In genomic region chr13:110964229-110965037, GRCh38 we compare ENCODE assay signal across 10 cellular contexts. TPM values are rescaled to one million over a fixed set of nuclear protein-coding genes. Genes with fewer than 3 reads are reported as not detected.
DNase-seq lines count a peak whose midpoint lies in the region; ATAC-seq lines count a peak whose summit lies in the region.
"Had no signal": no experiment of that assay in that cellular context is flagged by ENCODE, and none has a peak within 500 bp of the region (broad histone marks: within the 10 kb centered on the region; RNA-seq: fewer than 3 reads in every experiment).

No MANE protein-coding gene starts in this region.

- DNase-seq in activated CD8-positive, alpha-beta memory T cell treated with anti-CD3 and anti-CD28 coated beads, Interleukin-2, amount 10 ng/mL, durations not matched to agents 7 days and 5 days: no peak
- no peak for DNase-seq in activated CD8-positive, alpha-beta memory T cell treated with anti-CD3 and anti-CD28 coated beads, Interleukin-2, amount 50 U/mL, for 4 hours
- no peak for DNase-seq in activated T-helper 2 cell treated with anti-CD3 and anti-CD28 coated beads, Interferon-gamma antibody, Interleukin-2, Interleukin-4, amounts not matched to agents 10 μg/mL and 5 μg/mL and 100 μg/mL, durations not matched to agents 14 hours and 24 hours and 36 hours (ENCODE audit: low spot score)
- DNase-seq in trophoblast cell (peak in 1 of 2 donors; percentile 50), NCI-H1048 (lab: John Stamatoyannopoulos, UW) (no peak), SIG-M5 (lab: John Stamatoyannopoulos, UW) (no peak), cerebellum (ENCODE audit: low spot score) (no peak)
- DNase-seq: left lung had no signal

- peaks cover 24% of the 10 kb centered on the region for H3K9me3 Mint-ChIP-seq in activated CD8-positive, alpha-beta memory T cell treated with anti-CD3 and anti-CD28 coated beads, Interleukin-2, amount 10 ng/mL, durations not matched to agents 7 days and 5 days (ENCODE audit: low read depth)
- peaks cover 83% of the 10 kb centered on the region for H3K9me3 Mint-ChIP-seq in activated T-helper 2 cell treated with anti-CD3 and anti-CD28 coated beads, Interferon-gamma antibody, Interleukin-2, Interleukin-4, amounts not matched to agents 10 μg/mL and 5 μg/mL and 100 μg/mL, durations not matched to agents 14 hours and 24 hours and 36 hours

- no peak overlapping the region for H3K9ac ChIP-seq in trophoblast cell (ENCODE audit: low read length)

- H3K27ac ChIP-seq in trophoblast cell (ENCODE audit: low read depth, low read length): no peak overlapping the region
- H3K27ac ChIP-seq: left lung had no signal

- no peak overlapping the region for H4K91ac ChIP-seq in trophoblast cell (ENCODE audit: low read depth, low read length)

- H2BK120ac ChIP-seq in trophoblast cell (ENCODE audit: insufficient read depth, low read length, poor library complexity): peak overlapping the region; percentile 23

- peaks cover 12% of the 10 kb centered on the region for H3K9me3 ChIP-seq in trophoblast cell (ENCODE audit: insufficient read depth, low read depth, low read length)

- H3K4me1 Mint-ChIP-seq in activated CD8-positive, alpha-beta memory T cell treated with anti-CD3 and anti-CD28 coated beads, Interleukin-2, amount 10 ng/mL, durations not matched to agents 7 days and 5 days: peaks cover 26% of the 10 kb centered on the region
- peaks cover 21% of the 10 kb centered on the region for H3K4me1 Mint-ChIP-seq in activated T-helper 2 cell treated with anti-CD3 and anti-CD28 coated beads, Interferon-gamma antibody, Interleukin-2, Interleukin-4, amounts not matched to agents 10 μg/mL and 5 μg/mL and 100 μg/mL, durations not matched to agents 14 hours and 24 hours and 36 hours (ENCODE audit: low read depth)

- no CpG with 5 or more reads among the region's 6 CpGs for WGBS in trophoblast cell (ENCODE audit: extremely low coverage, insufficient coverage, insufficient read length)

- no peak overlapping the region for H3K4ac ChIP-seq in trophoblast cell (ENCODE audit: low read depth, low read length)

- ATAC-seq in activated CD8-positive, alpha-beta memory T cell treated with anti-CD3 and anti-CD28 coated beads, Interleukin-2, amount 10 ng/mL, durations not matched to agents 7 days and 5 days: no peak
- ATAC-seq in HG03139 (IDR thresholded peaks at IDR 0.05; ENCODE audit: unreplicated experiment): peak; percentile 22

- H3K14ac ChIP-seq in trophoblast cell (ENCODE audit: low read length): no peak overlapping the region

- peaks cover 63% of the 10 kb centered on the region for H3K36me3 Mint-ChIP-seq in activated CD8-positive, alpha-beta memory T cell treated with anti-CD3 and anti-CD28 coated beads, Interleukin-2, amount 10 ng/mL, durations not matched to agents 7 days and 5 days
- H3K36me3 Mint-ChIP-seq in activated T-helper 2 cell treated with anti-CD3 and anti-CD28 coated beads, Interferon-gamma antibody, Interleukin-2, Interleukin-4, amounts not matched to agents 10 μg/mL and 5 μg/mL and 100 μg/mL, durations not matched to agents 14 hours and 24 hours and 36 hours (ENCODE audit: low read depth): peaks cover 53% of the 10 kb centered on the region

- CTCF ChIA-PET in activated CD8-positive, alpha-beta memory T cell treated with anti-CD3 and anti-CD28 coated beads, Interleukin-2, amount 10 ng/mL, durations not matched to agents 7 days and 5 days (lab: Charles Lee): interaction anchor here (1.1 kb wide), 1 partner anchor 47 kb away, joined by 3 read pairs; no protein-coding TSS in a partner anchor

- H3K27me3 Mint-ChIP-seq in activated CD8-positive, alpha-beta memory T cell treated with anti-CD3 and anti-CD28 coated beads, Interleukin-2, amount 10 ng/mL, durations not matched to agents 7 days and 5 days: peaks cover 16% of the 10 kb centered on the region
- H3K27me3 Mint-ChIP-seq in activated T-helper 2 cell treated with anti-CD3 and anti-CD28 coated beads, Interferon-gamma antibody, Interleukin-2, Interleukin-4, amounts not matched to agents 10 μg/mL and 5 μg/mL and 100 μg/mL, durations not matched to agents 14 hours and 24 hours and 36 hours (ENCODE audit: low read depth): no peaks in the 10 kb centered on the region

- no peaks in the 10 kb centered on the region for H3K27me3 ChIP-seq in trophoblast cell (ENCODE audit: insufficient read depth, low read length)
- H3K27me3 ChIP-seq: body of pancreas, left lung had no signal

- no peak overlapping the region for H3K18ac ChIP-seq in trophoblast cell (ENCODE audit: low read length)

- H3K79me1 ChIP-seq in trophoblast cell (ENCODE audit: low read length): peaks cover 13% of the 10 kb centered on the region

- H2AK5ac ChIP-seq in trophoblast cell (ENCODE audit: low read length): no peak overlapping the region

- H3K4me3 ChIP-seq in trophoblast cell (ENCODE audit: low read depth, low read length): no peak overlapping the region
- H3K4me3 ChIP-seq: body of pancreas, left lung had no signal

- peaks cover 3 to 8% of the 10 kb centered on the region in 2 experiments for H3K4me1 ChIP-seq in trophoblast cell (ENCODE audit: control insufficient read depth in 1 of 2, insufficient read depth in 2 of 2, low read length in 2 of 2)
- H3K4me1 ChIP-seq: body of pancreas, left lung had no signal

- H3K23ac ChIP-seq in trophoblast cell (ENCODE audit: low read length): no peak overlapping the region

- no peak overlapping the region for H2BK12ac ChIP-seq in trophoblast cell (ENCODE audit: low read length)

- intact Hi-C loops in activated T-helper 2 cell treated with anti-CD3 and anti-CD28 coated beads, Interferon-gamma antibody, Interleukin-2, Interleukin-4, amounts not matched to agents 10 μg/mL and 5 μg/mL and 100 μg/mL, durations not matched to agents 14 hours and 24 hours and 36 hours (cut with micrococcal nuclease): loop anchor here (1.0 to 10.0 kb wide), 3 partner anchors 22 to 220 kb away; partner anchors contain the start of gene ANKRD10

- H4K8ac ChIP-seq in trophoblast cell (ENCODE audit: low read depth, low read length): no peak overlapping the region

- no peak overlapping the region for H2AFZ ChIP-seq in trophoblast cell (ENCODE audit: insufficient read depth, low read length, poor library complexity)

- H3K36me3 ChIP-seq in trophoblast cell (ENCODE audit: control insufficient read depth in 1 of 2, insufficient read depth in 2 of 2, low read length in 2 of 2): peaks cover 0 to 4% of the 10 kb centered on the region in 2 experiments
- H3K36me3 ChIP-seq: left lung had no signal

- peak overlapping the region; percentile 87 for H3K27ac Mint-ChIP-seq in activated CD8-positive, alpha-beta memory T cell treated with anti-CD3 and anti-CD28 coated beads, Interleukin-2, amount 10 ng/mL, durations not matched to agents 7 days and 5 days
- H3K27ac Mint-ChIP-seq in activated T-helper 2 cell treated with anti-CD3 and anti-CD28 coated beads, Interferon-gamma antibody, Interleukin-2, Interleukin-4, amounts not matched to agents 10 μg/mL and 5 μg/mL and 100 μg/mL, durations not matched to agents 14 hours and 24 hours and 36 hours: peak overlapping the region; percentile 83

- H4K12ac ChIP-seq in trophoblast cell (ENCODE audit: low read depth, low read length): no peak overlapping the region

- no peak overlapping the region for H3K4me3 Mint-ChIP-seq in activated CD8-positive, alpha-beta memory T cell treated with anti-CD3 and anti-CD28 coated beads, Interleukin-2, amount 10 ng/mL, durations not matched to agents 7 days and 5 days
- peak overlapping the region; percentile 26 for H3K4me3 Mint-ChIP-seq in activated T-helper 2 cell treated with anti-CD3 and anti-CD28 coated beads, Interferon-gamma antibody, Interleukin-2, Interleukin-4, amounts not matched to agents 10 μg/mL and 5 μg/mL and 100 μg/mL, durations not matched to agents 14 hours and 24 hours and 36 hours (ENCODE audit: low read depth)

- no peaks in the 10 kb centered on the region for H3K79me2 ChIP-seq in trophoblast cell (ENCODE audit: control insufficient read depth, insufficient read depth, low read length, poor library complexity)

- H3K4me2 ChIP-seq in trophoblast cell (ENCODE audit: low read length): no peak overlapping the region

- H2BK5ac ChIP-seq in trophoblast cell (ENCODE audit: low read depth, low read length, poor library complexity): no peak overlapping the region

RNA-seq across cellular contexts. Expression of gene ANKRD10, which starts 49.6 kb away (rescaled TPM):
- 100 to 1,000 TPM; 120 to 143 TPM for total RNA-seq in activated CD8-positive, alpha-beta memory T cell treated with anti-CD3 and anti-CD28 coated beads, Interleukin-2, amount 10 ng/mL, durations not matched to agents 7 days and 5 days
- total RNA-seq in activated T-helper 2 cell treated with anti-CD3 and anti-CD28 coated beads, Interferon-gamma antibody, Interleukin-2, Interleukin-4, amounts not matched to agents 10 μg/mL and 5 μg/mL and 100 μg/mL, durations not matched to agents 14 hours and 24 hours and 36 hours: 111 and 120 TPM in 2 replicates
- polyA plus RNA-seq in trophoblast cell (2013): 58.8 and 60.1 TPM in 2 replicates
- total RNA-seq in cerebellum: 253 TPM
